13 cellular contexts compared by ENCODE assay signal in the genomic region with DNA sequence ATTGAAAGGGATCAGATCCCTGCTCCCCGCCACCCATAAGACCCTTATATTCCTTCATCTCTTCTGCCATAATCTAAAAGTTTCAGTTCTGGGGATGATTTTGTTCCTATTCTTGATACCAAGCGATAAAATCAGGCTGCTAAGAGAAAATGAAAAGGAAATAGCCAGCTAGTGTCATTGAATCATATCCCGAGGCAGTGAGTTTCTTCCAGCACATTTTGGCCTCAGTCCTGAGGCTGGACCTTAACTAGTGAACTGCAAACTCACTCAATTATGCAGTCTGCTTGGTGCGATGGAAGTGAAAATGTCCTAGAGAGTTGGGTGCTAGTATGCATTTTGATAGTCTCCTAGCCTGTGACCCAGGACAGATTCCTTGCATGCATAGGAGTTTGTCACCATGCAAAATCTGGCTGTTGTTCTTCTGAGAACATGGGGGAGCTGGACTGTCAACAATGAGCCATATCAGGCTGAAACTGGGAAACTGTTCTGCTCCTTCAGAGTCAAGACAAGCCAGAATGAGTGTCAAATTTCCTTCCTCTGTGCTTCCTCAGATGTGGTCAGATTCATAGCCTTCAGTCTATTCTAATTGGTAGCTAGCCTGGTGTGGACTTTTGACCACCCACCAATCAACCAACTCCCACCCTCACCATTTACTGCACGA.
DNase-seq lines count a peak whose midpoint lies in the region; ATAC-seq, FAIRE-seq and TF ChIP-seq lines count a peak whose summit lies in the region.
"Had no signal": no experiment of that assay in that cellular context is flagged by ENCODE, and none has a peak within 500 bp of the region (broad histone marks: within the 10 kb centered on the region; RNA-seq: fewer than 3 reads in every experiment).

No MANE protein-coding gene starts in this region.

- peaks cover 3% of the 10 kb centered on the region for H3K36me3 Mint-ChIP-seq in osteocyte (ENCODE audit: unreplicated experiment)

- H3K27me3 Mint-ChIP-seq in osteocyte (ENCODE audit: unreplicated experiment) = no peaks in the 10 kb centered on the region

- peak; percentile 16 for DNase-seq in EL
- peak; percentile 28 for DNase-seq in RCC 7860 (ENCODE audit: low spot score)
- peak; percentile 75 for DNase-seq in fibroblast of the aortic adventitia (ENCODE audit: low read depth)
- no peak for DNase-seq in osteocyte (ENCODE audit: extremely low spot score, unreplicated experiment)
- no peak for DNase-seq in GM19239 (ENCODE audit: insufficient read length, low spot score)
- no peak for DNase-seq in NCI-H2081 treated with DMSO at 0.1 percent for 48 hours (lab: John Stamatoyannopoulos, UW)
- DNase-seq: activated CD8-positive, alpha-beta memory T cell treated with anti-CD3 and anti-CD28 coated beads, Interleukin-2, amount 50 U/mL, for 48 hours; left lung; NCI-H1694 treated with DMSO at 0.1 percent for 48 hours; T1000 had no signal

- ATAC-seq in HG03571 (IDR thresholded peaks at IDR 0.05; ENCODE audit: unreplicated experiment) (no peak), GM19035 (IDR thresholded peaks at IDR 0.05; ENCODE audit: unreplicated experiment) (no peak)
- ATAC-seq: left lung had no signal

- peak overlapping the region; percentile 86 for H3K27ac Mint-ChIP-seq in osteocyte (ENCODE audit: unreplicated experiment)

- H3K4me1 Mint-ChIP-seq in osteocyte (ENCODE audit: unreplicated experiment) = peaks cover 83% of the 10 kb centered on the region

- TF ChIP-seq CTCF in fibroblast of the aortic adventitia (IDR thresholded peaks at IDR 0.05; ENCODE audit: insufficient read depth, low read length) (no peak), osteocyte (IDR thresholded peaks at IDR 0.05) (no peak)

- no peak overlapping the region for H3K4me3 ChIP-seq in fibroblast of the aortic adventitia (ENCODE audit: low read depth, low read length)
- H3K4me3 ChIP-seq: BLaER1 treated with 17β-estradiol and CSF1 and Interleukin-3, amounts not matched to agents 10 nM and 100 nM; left lung had no signal

- H3K9me3 Mint-ChIP-seq in osteocyte (ENCODE audit: unreplicated experiment) = no peaks in the 10 kb centered on the region

- H3K4me3 Mint-ChIP-seq in osteocyte (ENCODE audit: unreplicated experiment) = no peak overlapping the region

- no peak for FAIRE-seq in RCC 7860 (lab: Jason Lieb, UNC)
- FAIRE-seq in GM19239 (lab: Jason Lieb, UNC) = no peak

Comparison
In these comparisons a context has a peak if more than half of its experiments do, and no peak if none do; other contexts are left out.
1. DNase-seq: peak in EL (single experiment), RCC 7860 (single experiment) and fibroblast of the aortic adventitia (single experiment); none in osteocyte (single experiment), GM19239 (single experiment) and NCI-H2081 treated with DMSO at 0.1 percent for 48 hours (single experiment).